In genomic region chr17:74212913-74213791, GRCh38 we compare ENCODE assay signal across 8 cellular contexts. TPM values are rescaled to one million over a fixed set of nuclear protein-coding genes. Genes with fewer than 3 reads are reported as not detected.
DNase-seq lines count a peak whose midpoint lies in the region; ATAC-seq, FAIRE-seq and TF ChIP-seq lines count a peak whose summit lies in the region.

Gene TTYH2 (plus strand): TSS chr17:74213571. CDS start chr17:74213588, 17 bp downstream.

- peaks cover 2% of the 10 kb centered on the region; the same call in 1 of the 2 replicates for H3K36me3 ChIP-seq in Caco-2 (ENCODE audit: control insufficient read depth, insufficient read depth, low read length)
- peaks cover 17% of the 10 kb centered on the region for H3K36me3 ChIP-seq in OCI-LY3 (replicated peaks; ENCODE audit: low read depth, low read length)
- no peaks in the 10 kb centered on the region for H3K36me3 ChIP-seq in mucosa of descending colon (ENCODE audit: low read depth)

- DNase-seq in Caco-2: peak; percentile 86 to 88
- peak; percentile 91 for DNase-seq in HTR-8/SVneo (ENCODE audit: insufficient read length, low spot score)
- peak; percentile 62 for DNase-seq in activated T-cell treated with anti-CD3 and anti-CD28 coated beads for 1 hour (ENCODE audit: low read depth)
- DNase-seq in epithelial cell of esophagus (ENCODE audit: low read depth): peak; percentile 78
- peak; percentile 88 to 90 (median 89) for DNase-seq in mucosa of descending colon
- DNase-seq in stimulated activated CD8-positive, alpha-beta memory T cell treated with anti-CD3 and anti-CD28 coated beads, Interleukin-4, amount 100 ng/mL, for 4 hours (ENCODE audit: low read depth in 2 of 2, low spot score in 1 of 2): peak; percentile 26 to 53

- POLR2A ChIA-PET in Caco-2 (lab: Charles Lee): interaction anchor here (1.6 kb wide), 1 partner anchor 10 kb away, joined by 6 read pairs; the partner anchor contains the start of gene RPL38

- TF ChIP-seq CTCF in Caco-2 (IDR thresholded peaks at IDR 0.05; ENCODE audit: insufficient read depth in 1 of 2, low read depth in 1 of 2, low read length in 1 of 2, severe bottlenecking in 1 of 2, unreplicated experiment in 1 of 2) (no peak), OCI-LY3 (IDR thresholded peaks at IDR 0.05; ENCODE audit: low read depth, low read length) (no peak), epithelial cell of esophagus (IDR thresholded peaks at IDR 0.05; ENCODE audit: insufficient read depth, low read depth, low read length, missing control alignments) (peak; percentile 48), mucosa of descending colon (IDR thresholded peaks at IDR 0.05) (no peak)

- H3K4me1 Mint-ChIP-seq in Caco-2 (ENCODE audit: low read depth, unreplicated experiment): peaks cover 26% of the 10 kb centered on the region

- H3K4me2 ChIP-seq in OCI-LY3 (ENCODE audit: low read length): peak within 1 kb of the TSS; percentile 88

- H3K27me3 ChIP-seq in Caco-2 (replicated peaks; ENCODE audit: control insufficient read depth, insufficient read depth, low read length) (no peaks in the 10 kb centered on the region), OCI-LY3 (ENCODE audit: low read depth, low read length) (no peaks in the 10 kb centered on the region)

- ATAC-seq in GM21360 (IDR thresholded peaks at IDR 0.05; ENCODE audit: unreplicated experiment) (peak; percentile 53), mucosa of descending colon (peak; percentile 89)

- H3K9me3 Mint-ChIP-seq in Caco-2 (ENCODE audit: unreplicated experiment): no peaks in the 10 kb centered on the region

- H3K4me1 ChIP-seq in Caco-2 (peaks cover 21% of the 10 kb centered on the region), OCI-LY3 (ENCODE audit: low read length) (peaks cover 32% of the 10 kb centered on the region), mucosa of descending colon (ENCODE audit: low read depth) (peaks cover 21% of the 10 kb centered on the region)

- peak within 1 kb of the TSS; percentile 69 for H3K9ac ChIP-seq in OCI-LY3 (ENCODE audit: low read length)

- H3K27me3 Mint-ChIP-seq in Caco-2 (ENCODE audit: insufficient read depth, unreplicated experiment): no peaks in the 10 kb centered on the region

- H3K27ac Mint-ChIP-seq in Caco-2 (ENCODE audit: unreplicated experiment): peak within 1 kb of the TSS; percentile 83

- peak within 1 kb of the TSS; percentile 86 for H3K27ac ChIP-seq in OCI-LY3 (ENCODE audit: low read length)

- peaks cover 16% of the 10 kb centered on the region for H3K79me2 ChIP-seq in OCI-LY3 (ENCODE audit: low read length)

- no peak for FAIRE-seq in HTR-8/SVneo (lab: Jason Lieb, UNC)

- H4K20me1 ChIP-seq in OCI-LY3 (ENCODE audit: insufficient read depth, low read length): peaks cover 32% of the 10 kb centered on the region

- peak within 1 kb of the TSS; percentile 76 for H3K4me3 Mint-ChIP-seq in Caco-2 (ENCODE audit: unreplicated experiment)

- CTCF ChIA-PET in Caco-2 (lab: Charles Lee): interaction anchor here (0.8 to 1.4 kb wide), 4 partner anchors 14 to 155 kb away, joined by 3 to 6 read pairs (median 5); no protein-coding TSS in a partner anchor

- intact Hi-C loops in Caco-2 (cut with micrococcal nuclease; ENCODE audit: unreplicated experiment) (loop anchor here (2.0 to 10.0 kb wide), 2 partner anchors 84 to 152 kb away; partner anchors contain the start of genes BTBD17 and GPR142), mucosa of descending colon (cut with DNase I, micrococcal nuclease) (no loop called here)

- peak within 1 kb of the TSS; percentile 4; the same call in 1 of the 2 replicates for H2AFZ ChIP-seq in OCI-LY3 (ENCODE audit: low read depth, low read length)

- BruUV-seq in Caco-2 (replicated peaks; lab: Mats Ljungman, UMichigan): no TSS peak

- H3K36me3 Mint-ChIP-seq in Caco-2 (ENCODE audit: insufficient read depth, unreplicated experiment): peaks cover 54% of the 10 kb centered on the region

- H3K9me3 ChIP-seq in Caco-2: no peaks in the 10 kb centered on the region
- no peaks in the 10 kb centered on the region for H3K9me3 ChIP-seq in OCI-LY3 (ENCODE audit: insufficient read depth, low read length)
- H3K9me3 ChIP-seq in mucosa of descending colon: no peaks in the 10 kb centered on the region

- H3K4me3 ChIP-seq in Caco-2 (ENCODE audit: low read depth, low read length): peak within 1 kb of the TSS; percentile 67
- peak within 1 kb of the TSS; percentile 86 for H3K4me3 ChIP-seq in OCI-LY3 (ENCODE audit: low read length)
- peak within 1 kb of the TSS; percentile 60 for H3K4me3 ChIP-seq in epithelial cell of esophagus (ENCODE audit: low read length)
- H3K4me3 ChIP-seq in mucosa of descending colon: peak within 1 kb of the TSS; percentile 4

RNA-seq across cellular contexts. Expression of gene TTYH2, which starts in this region (rescaled TPM):
- total RNA-seq in Caco-2 (2022) (4.6 and 5.4 TPM in 2 replicates), mucosa of descending colon (1 to 10 TPM; 2.5 to 9.1 (median 3.1) TPM)

Comparison
In these comparisons a context has a peak if more than half of its experiments do, and no peak if none do; other contexts are left out.
1. Peak in every context shown above with its lines: DNase-seq, ATAC-seq, H3K4me3 ChIP-seq and H3K27ac ChIP-seq.
2. DNase-seq: peak in every context shown above with its lines; median percentile 91 in HTR-8/SVneo; 89 in mucosa of descending colon; 87 in Caco-2; 78 in epithelial cell of esophagus; 62 in activated T-cell treated with anti-CD3 and anti-CD28 coated beads for 1 hour; 40 in stimulated activated CD8-positive, alpha-beta memory T cell treated with anti-CD3 and anti-CD28 coated beads, Interleukin-4, amount 100 ng/mL, for 4 hours.
3. H3K4me3 ChIP-seq: peak in every context shown above with its lines; median percentile 86 in OCI-LY3; 67 in Caco-2; 60 in epithelial cell of esophagus; 4 in mucosa of descending colon.